In the genomic region with DNA sequence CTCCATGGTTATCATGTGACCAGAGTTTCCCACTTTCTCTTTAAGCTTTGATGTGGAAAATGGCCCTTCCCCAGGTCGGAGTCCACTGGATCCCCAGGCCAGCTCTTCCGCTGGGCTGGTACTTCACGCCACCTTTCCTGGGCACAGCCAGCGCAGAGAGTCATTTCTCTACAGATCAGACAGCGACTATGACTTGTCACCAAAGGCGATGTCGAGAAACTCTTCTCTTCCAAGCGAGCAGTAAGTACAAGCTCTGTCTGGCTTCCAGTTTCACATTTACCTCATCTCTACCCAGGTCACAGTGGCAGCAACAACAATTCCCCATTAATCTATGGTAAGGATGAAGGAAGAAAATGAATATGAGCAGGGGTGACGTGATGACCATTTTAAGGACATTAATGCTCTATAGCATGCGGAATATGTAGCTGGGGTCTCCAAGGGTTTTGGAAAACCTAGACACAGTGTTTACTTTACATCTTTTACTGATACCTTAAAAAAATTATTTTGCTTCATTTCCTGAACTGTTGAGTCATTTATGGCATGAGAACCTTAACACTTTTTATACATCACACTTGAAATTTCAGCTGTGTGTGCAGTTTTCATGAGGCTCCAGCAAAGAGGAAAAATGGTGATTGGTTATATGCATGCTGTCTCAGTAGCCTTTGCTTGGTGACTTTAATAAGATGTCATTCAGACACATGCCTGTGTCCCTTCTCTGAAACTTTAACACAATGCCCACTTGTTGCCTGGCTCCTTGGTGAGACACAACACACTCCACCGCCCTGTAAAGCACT, we compare ENCODE assay signal across 11 cellular contexts.
DNase-seq lines count a peak whose midpoint lies in the region; ATAC-seq lines count a peak whose summit lies in the region.
"Had no signal": no experiment of that assay in that cellular context is flagged by ENCODE, and none has a peak within 500 bp of the region (broad histone marks: within the 10 kb centered on the region; RNA-seq: fewer than 3 reads in every experiment).

No MANE protein-coding gene starts in this region.

- no peaks in the 10 kb centered on the region for H3K4me1 ChIP-seq in aorta (ENCODE audit: control insufficient read depth in 1 of 2, insufficient read depth in 2 of 2, low read length in 2 of 2)

- DNase-seq in activated CD4-positive, alpha-beta T cell treated with anti-CD3 and anti-CD28 coated beads for 36 hours = peak; percentile 73
- peak; percentile 69 for DNase-seq in stimulated activated CD4-positive, alpha-beta T cell treated with anti-CD3 and anti-CD28 coated beads, Interleukin-1b, Interleukin-23, amount 100 ng/mL, for 48 hours
- DNase-seq in NCI-H187 (lab: John Stamatoyannopoulos, UW) (no peak), NCI-H128 (lab: John Stamatoyannopoulos, UW; ENCODE audit: unreplicated experiment) (no peak), NCI-H1105 treated with DMSO at 0.1 percent for 48 hours (lab: John Stamatoyannopoulos, UW) (no peak), aorta (no peak)
- DNase-seq: left colon had no signal

- H3K4me3 ChIP-seq in aorta (ENCODE audit: low read length in 2 of 2) = no peak overlapping the region
- H3K4me3 ChIP-seq: smooth muscle cell had no signal

- POLR2A ChIA-PET in activated CD4-positive, alpha-beta T cell treated with anti-CD3 and anti-CD28 coated beads for 36 hours (lab: Charles Lee) = interaction anchor here (0.9 to 1.7 kb wide), 8 partner anchors 11 to 199 kb away, joined by 3 to 6 read pairs (median 4); no protein-coding TSS in a partner anchor

- no peaks in the 10 kb centered on the region for H3K9me3 Mint-ChIP-seq in activated CD4-positive, alpha-beta T cell treated with anti-CD3 and anti-CD28 coated beads for 36 hours (ENCODE audit: low read depth)
- H3K9me3 Mint-ChIP-seq: dendritic cell treated with granulocyte-macrophage colony-stimulating factor and Interleukin-4, amounts not matched to agents 40 ng/mL and 50 ng/mL, for 4 days had no signal

- H3K27ac Mint-ChIP-seq in activated CD4-positive, alpha-beta T cell treated with anti-CD3 and anti-CD28 coated beads for 36 hours = peak overlapping the region; percentile 91
- H3K27ac Mint-ChIP-seq: dendritic cell treated with granulocyte-macrophage colony-stimulating factor and Interleukin-4, amounts not matched to agents 40 ng/mL and 50 ng/mL, for 4 days had no signal

- H3K27ac ChIP-seq in aorta (ENCODE audit: low read depth in 1 of 2, low read length in 2 of 2) = no peak overlapping the region

- H3K4me3 Mint-ChIP-seq in activated CD4-positive, alpha-beta T cell treated with anti-CD3 and anti-CD28 coated beads for 36 hours = peak overlapping the region; percentile 36
- H3K4me3 Mint-ChIP-seq: dendritic cell treated with granulocyte-macrophage colony-stimulating factor and Interleukin-4, amounts not matched to agents 40 ng/mL and 50 ng/mL, for 4 days had no signal

- no peaks in the 10 kb centered on the region for H3K27me3 ChIP-seq in aorta (ENCODE audit: control insufficient read depth in 1 of 2, insufficient read depth in 2 of 2, low read length in 1 of 2)

- H3K9me3 ChIP-seq in aorta (ENCODE audit: control insufficient read depth, low read length) = no peaks in the 10 kb centered on the region

- H3K27me3 Mint-ChIP-seq in activated CD4-positive, alpha-beta T cell treated with anti-CD3 and anti-CD28 coated beads for 36 hours = no peaks in the 10 kb centered on the region
- H3K27me3 Mint-ChIP-seq: dendritic cell treated with granulocyte-macrophage colony-stimulating factor and Interleukin-4, amounts not matched to agents 40 ng/mL and 50 ng/mL, for 4 days had no signal

- no peaks in the 10 kb centered on the region for H3K36me3 Mint-ChIP-seq in activated CD4-positive, alpha-beta T cell treated with anti-CD3 and anti-CD28 coated beads for 36 hours (ENCODE audit: low read depth)

- intact Hi-C loops in activated CD4-positive, alpha-beta T cell treated with anti-CD3 and anti-CD28 coated beads for 36 hours (cut with DNase I, micrococcal nuclease) = loop anchor here (1.0 to 10.0 kb wide), 12 partner anchors 9 to 853 kb away; no protein-coding TSS in a partner anchor
- intact Hi-C loops in aorta (cut with DNase I) = no loop called here

- peaks cover 4% of the 10 kb centered on the region for H3K4me1 Mint-ChIP-seq in activated CD4-positive, alpha-beta T cell treated with anti-CD3 and anti-CD28 coated beads for 36 hours

- CTCF ChIA-PET in activated CD4-positive, alpha-beta T cell treated with anti-CD3 and anti-CD28 coated beads for 36 hours (lab: Charles Lee) = interaction anchor here (0.6 to 21.5 kb wide), 21 partner anchors 10 to 1046 kb away, joined by 3 to 359 read pairs (median 4); no protein-coding TSS in a partner anchor

- WGBS in aorta, 2 donors = 90 to 91% methylated on average over 11 of the region's 11 CpGs

- no peaks in the 10 kb centered on the region for H3K36me3 ChIP-seq in aorta (ENCODE audit: control insufficient read depth in 1 of 2, insufficient read depth in 2 of 2, low read length in 1 of 2)

- ATAC-seq in GM18907 (IDR thresholded peaks at IDR 0.05; ENCODE audit: unreplicated experiment) = peak; percentile 36
- peak; percentile 82 for ATAC-seq in HG02870 (IDR thresholded peaks at IDR 0.05; ENCODE audit: unreplicated experiment)
- ATAC-seq in activated CD4-positive, alpha-beta T cell treated with anti-CD3 and anti-CD28 coated beads for 36 hours = peak; percentile 75
- ATAC-seq in aorta (ENCODE audit: low FRiP score) = no peak
- ATAC-seq: left colon had no signal

Comparison
In these comparisons a context has a peak if more than half of its experiments do, and no peak if none do; other contexts are left out.
1. DNase-seq: peak in activated CD4-positive, alpha-beta T cell treated with anti-CD3 and anti-CD28 coated beads for 36 hours (single experiment) and stimulated activated CD4-positive, alpha-beta T cell treated with anti-CD3 and anti-CD28 coated beads, Interleukin-1b, Interleukin-23, amount 100 ng/mL, for 48 hours (single experiment); none in NCI-H187 (0 of 2), NCI-H128 (single experiment), NCI-H1105 treated with DMSO at 0.1 percent for 48 hours (single experiment) and aorta (0 of 2).
2. intact Hi-C loops: an anchor here in activated CD4-positive, alpha-beta T cell treated with anti-CD3 and anti-CD28 coated beads for 36 hours (1.0 to 10.0 kb wide); none called in aorta.